22 cellular contexts compared by ENCODE assay signal in genomic region chr7:3254718-3255117, GRCh38. TPM values are rescaled to one million over a fixed set of nuclear protein-coding genes. Genes with fewer than 3 reads are reported as not detected.
A peak's percentile ranks its signal among the peaks of the same experiment; 100 is the strongest.
DNase-seq lines count a peak whose midpoint lies in the region; ATAC-seq and TF ChIP-seq lines count a peak whose summit lies in the region.
"Had no signal": no experiment of that assay in that cellular context is flagged by ENCODE, and none has a peak within 500 bp of the region (broad histone marks: within the 10 kb centered on the region; RNA-seq: fewer than 3 reads in every experiment).

No MANE protein-coding gene starts in this region.

- H3K36me3 Mint-ChIP-seq in mesothelial cell of epicardium = no peaks in the 10 kb centered on the region
- H3K36me3 Mint-ChIP-seq: CD8-positive, alpha-beta T cell had no signal

- no peak overlapping the region for H3K4me3 ChIP-seq in thyroid gland (replicated peaks in 1 of 3)
- H3K4me3 ChIP-seq: BLaER1 treated with 17β-estradiol and CSF1 and Interleukin-3, amounts not matched to agents 10 nM and 100 nM had no signal

- peak overlapping the region; percentile 60 for H3K27ac Mint-ChIP-seq in mesothelial cell of epicardium
- H3K27ac Mint-ChIP-seq: B cell; CD4-positive, alpha-beta T cell; CD8-positive, alpha-beta T cell had no signal

- H3K4me3 Mint-ChIP-seq in mesothelial cell of epicardium = no peak overlapping the region
- H3K4me3 Mint-ChIP-seq: B cell; CD4-positive, alpha-beta T cell; CD8-positive, alpha-beta T cell had no signal

- TF ChIP-seq CTCF in VCaP (conservative IDR thresholded peaks at IDR 0.05) (no peak), mesothelial cell of epicardium (IDR thresholded peaks at IDR 0.05; ENCODE audit: unreplicated experiment) (no peak), thyroid gland (IDR thresholded peaks at IDR 0.05) (no peak)

- H3K4me1 ChIP-seq in thyroid gland = no peaks in the 10 kb centered on the region
- H3K4me1 ChIP-seq: BLaER1 treated with 17β-estradiol and CSF1 and Interleukin-3, amounts not matched to agents 10 nM and 100 nM had no signal

- no peaks in the 10 kb centered on the region for H3K27me3 Mint-ChIP-seq in mesothelial cell of epicardium (ENCODE audit: low read depth)

- 83 to 92% methylated on average over 6 of the region's 6 CpGs for WGBS in thyroid gland, 2 donors

- no peaks in the 10 kb centered on the region for H3K27me3 ChIP-seq in thyroid gland
- H3K27me3 ChIP-seq: BLaER1 treated with 17β-estradiol and CSF1 and Interleukin-3, amounts not matched to agents 10 nM and 100 nM had no signal

- ATAC-seq in HG03432 (IDR thresholded peaks at IDR 0.05; ENCODE audit: unreplicated experiment) (no peak), HG03039 (IDR thresholded peaks at IDR 0.05; ENCODE audit: unreplicated experiment) (no peak)
- ATAC-seq: CD8-positive, alpha-beta T cell had no signal

- intact Hi-C loops in thyroid gland (cut with DNase I) = no loop called here

- DNase-seq in ELF-1 (ENCODE audit: low read depth, low spot score) (peak; percentile 59), mesothelial cell of epicardium (ENCODE audit: low spot score in 2 of 2, unreplicated experiment in 2 of 2) (no peak), thyroid gland (no peak), NCI-H146 treated with DMSO at 0.1 percent for 48 hours (lab: John Stamatoyannopoulos, UW; ENCODE audit: unreplicated experiment) (no peak)
- DNase-seq: 8988T; ACHN; AML-193; CD4-positive, alpha-beta T cell; CD8-positive, alpha-beta T cell; DMS 273 treated with DMSO at 0.1 percent for 48 hours; DMS153; DMS53; DMS79; DND-41; EL; GF-D8 had no signal

- peaks cover 9% of the 10 kb centered on the region for H3K9me3 Mint-ChIP-seq in mesothelial cell of epicardium
- H3K9me3 Mint-ChIP-seq: CD4-positive, alpha-beta T cell; CD8-positive, alpha-beta T cell had no signal

- TF ChIP-seq POLR2A in thyroid gland (IDR thresholded peaks at IDR 0.05) = no peak

- H3K27ac ChIP-seq in VCaP (peak overlapping the region; percentile 13; the same call in 1 of the 2 replicates), thyroid gland (no peak overlapping the region)
- H3K27ac ChIP-seq: BLaER1 treated with 17β-estradiol and CSF1 and Interleukin-3, amounts not matched to agents 10 nM and 100 nM; C4-2B had no signal

- no peaks in the 10 kb centered on the region for H3K9me3 ChIP-seq in thyroid gland

- H3K36me3 ChIP-seq in thyroid gland = no peaks in the 10 kb centered on the region
- H3K36me3 ChIP-seq: BLaER1 treated with 17β-estradiol and CSF1 and Interleukin-3, amounts not matched to agents 10 nM and 100 nM had no signal

- peaks cover 25% of the 10 kb centered on the region for H3K4me1 Mint-ChIP-seq in mesothelial cell of epicardium
- H3K4me1 Mint-ChIP-seq: B cell had no signal

RNA-seq across cellular contexts. Expression of gene SDK1, which starts 46.3 kb away (rescaled TPM):
- total RNA-seq in mesothelial cell of epicardium (12.8 to 17.2 TPM (median 15.1 TPM) in 3 replicates), thyroid gland (1 to 10 TPM; 1.3 to 5.0 (median 2.0) TPM)
